Comparison of ENCODE assay signal across 9 cellular contexts in genomic region chr3:128488995-128489859, GRCh38. TPM values are rescaled to one million over a fixed set of nuclear protein-coding genes. Genes with fewer than 3 reads are reported as not detected.
DNase-seq lines count a peak whose midpoint lies in the region; ATAC-seq, FAIRE-seq and TF ChIP-seq lines count a peak whose summit lies in the region.
"Had no signal": no experiment of that assay in that cellular context is flagged by ENCODE, and none has a peak within 500 bp of the region (broad histone marks: within the 10 kb centered on the region; RNA-seq: fewer than 3 reads in every experiment).

No MANE protein-coding gene starts in this region.

- peak; percentile 58 for ATAC-seq in body of pancreas
- ATAC-seq in stimulated activated naive B cell treated with anti-CD40 and anti-IgM and Interleukin-4, amounts not matched to agents 10 μg/mL and 1 μg/mL and 100 μg/mL, for 72 hours (replicated peaks) = peak in 1 of 2 donors; percentile 5
- no peak for ATAC-seq in GM21381 (IDR thresholded peaks at IDR 0.05; ENCODE audit: unreplicated experiment)

- intact Hi-C loops in body of pancreas (cut with DNase I) = no loop called here
- intact Hi-C loops in kidney (cut with DNase I) = no loop called here

- H3K27ac ChIP-seq in body of pancreas (peak overlapping the region; percentile 70 to 97 (median 95)), kidney (ENCODE audit: low read depth in 2 of 2, low read length in 2 of 2) (peak overlapping the region; percentile 85 to 90)

- H3K27ac Mint-ChIP-seq in stimulated activated naive B cell treated with anti-CD40 and anti-IgM and Interleukin-4, amounts not matched to agents 10 μg/mL and 1 μg/mL and 100 μg/mL, for 72 hours = peak overlapping the region; percentile 84
- H3K27ac Mint-ChIP-seq: activated naive CD4-positive, alpha-beta T cell treated with anti-CD3 and anti-CD28 coated beads, Interleukin-2, amount 50 U/mL, for 72 hours had no signal

- H3K9ac ChIP-seq in kidney (ENCODE audit: low read length in 2 of 2) = peak overlapping the region; percentile 56 to 60

- DNase-seq in stimulated activated CD4-positive, alpha-beta T cell treated with anti-CD3 and anti-CD28 coated beads, Interleukin-12 subunit alpha, Interleukin-12 subunit beta, amount 100 ng/mL, for 4 hours = peak; percentile 39
- DNase-seq in stimulated activated CD4-positive, alpha-beta T cell treated with anti-CD3 and anti-CD28 coated beads, Interleukin-4, amount 100 ng/mL, for 24 hours = no peak
- DNase-seq in NOMO-1 treated with DMSO at 0.1 percent for 48 hours (lab: John Stamatoyannopoulos, UW; ENCODE audit: unreplicated experiment) (peak; percentile 77), body of pancreas (peak; percentile 77 to 84 (median 82)), kidney (peak; percentile 88), GM12891 (ENCODE audit: insufficient read length, low spot score) (no peak)
- no peak for DNase-seq in stimulated activated naive B cell treated with anti-CD40 and anti-IgM and Interleukin-4, amounts not matched to agents 10 μg/mL and 1 μg/mL and 100 μg/mL, for 72 hours

- peak overlapping the region; percentile 78 to 84 for H3K4me3 Mint-ChIP-seq in stimulated activated naive B cell treated with anti-CD40 and anti-IgM and Interleukin-4, amounts not matched to agents 10 μg/mL and 1 μg/mL and 100 μg/mL, for 72 hours

- peaks cover 82% of the 10 kb centered on the region for H3K4me1 ChIP-seq in body of pancreas
- H3K4me1 ChIP-seq in kidney (ENCODE audit: control insufficient read depth in 1 of 2, insufficient read depth in 1 of 2, low read depth in 1 of 2, low read length in 2 of 2) = peaks cover 4 to 15% of the 10 kb centered on the region in 2 donors

- peaks cover 0 to 2% of the 10 kb centered on the region in 2 donors for H3K36me3 Mint-ChIP-seq in stimulated activated naive B cell treated with anti-CD40 and anti-IgM and Interleukin-4, amounts not matched to agents 10 μg/mL and 1 μg/mL and 100 μg/mL, for 72 hours
- H3K36me3 Mint-ChIP-seq: activated naive CD4-positive, alpha-beta T cell treated with anti-CD3 and anti-CD28 coated beads, Interleukin-2, amount 50 U/mL, for 72 hours had no signal

- H3K4me1 Mint-ChIP-seq in stimulated activated naive B cell treated with anti-CD40 and anti-IgM and Interleukin-4, amounts not matched to agents 10 μg/mL and 1 μg/mL and 100 μg/mL, for 72 hours = peaks cover 33 to 66% of the 10 kb centered on the region in 2 donors

- TF ChIP-seq CTCF in body of pancreas (IDR thresholded peaks at IDR 0.05) (no peak), kidney (IDR thresholded peaks at IDR 0.05; ENCODE audit: borderline replicate concordance, extremely low read depth, insufficient read depth) (no peak)

- H3K9me3 ChIP-seq in body of pancreas (no peaks in the 10 kb centered on the region), kidney (ENCODE audit: control insufficient read depth in 1 of 2, low read length in 2 of 2) (no peaks in the 10 kb centered on the region)

- H3K36me3 ChIP-seq in body of pancreas (replicated peaks in 1 of 2; ENCODE audit: insufficient read depth in 1 of 2, low read depth in 2 of 2) (no peaks in the 10 kb centered on the region), kidney (ENCODE audit: control insufficient read depth in 1 of 2, insufficient read depth in 2 of 2, low read length in 2 of 2) (peaks cover 0 to 3% of the 10 kb centered on the region in 2 donors)

- TF ChIP-seq POLR2A in body of pancreas (IDR thresholded peaks at IDR 0.05) (peak; percentile 61 to 74 (median 65)), GM12891 (IDR thresholded peaks at IDR 0.05; ENCODE audit: low read depth, low read length) (no peak)

- H3K4me3 ChIP-seq in body of pancreas = peak overlapping the region; percentile 17 to 20
- H3K4me3 ChIP-seq in kidney (ENCODE audit: low read length in 2 of 2) = peak overlapping the region; percentile 65 to 78

- WGBS in body of pancreas, 2 donors = 0% methylated on average over 65 of the region's 89 CpGs; no CpG with 5 or more reads in 1 of the 2 donors

- peaks cover 0 to 11% of the 10 kb centered on the region in 2 donors for H3K27me3 ChIP-seq in body of pancreas

- peaks cover 63 to 87% of the 10 kb centered on the region in 2 donors for H3K27me3 Mint-ChIP-seq in stimulated activated naive B cell treated with anti-CD40 and anti-IgM and Interleukin-4, amounts not matched to agents 10 μg/mL and 1 μg/mL and 100 μg/mL, for 72 hours

- no peaks in the 10 kb centered on the region for H3K9me3 Mint-ChIP-seq in stimulated activated naive B cell treated with anti-CD40 and anti-IgM and Interleukin-4, amounts not matched to agents 10 μg/mL and 1 μg/mL and 100 μg/mL, for 72 hours
- H3K9me3 Mint-ChIP-seq: activated naive CD4-positive, alpha-beta T cell treated with anti-CD3 and anti-CD28 coated beads, Interleukin-2, amount 50 U/mL, for 72 hours had no signal

- no peak for FAIRE-seq in kidney (lab: Jason Lieb, UNC)
- FAIRE-seq in GM12891 (lab: Jason Lieb, UNC) = no peak

TF ChIP-seq in GM12891, 5 proteins besides CTCF, POLR2A, EP300 and RAD21:
- TF ChIP-seq POLR2AphosphoS5 (IDR thresholded peaks at IDR 0.05; ENCODE audit: low read depth, low read length) (no peak), POU2F2 (IDR thresholded peaks at IDR 0.05; ENCODE audit: low read depth, low read length) (no peak), PAX5 (IDR thresholded peaks at IDR 0.05; ENCODE audit: insufficient read depth, low read length, severe bottlenecking) (no peak), TAF1 (IDR thresholded peaks at IDR 0.05; ENCODE audit: low read depth, low read length) (no peak), SPI1 (IDR thresholded peaks at IDR 0.05; ENCODE audit: low read depth, low read length) (no peak)
TF ChIP-seq in GM12891: peak in this region for 0.

RNA-seq across cellular contexts. Expression of gene GATA2, which starts 3.8 kb away (rescaled TPM):
- total RNA-seq in body of pancreas (10 to 100 TPM; 11.7 to 12.9 TPM), kidney (31.4 TPM)
- polyA plus RNA-seq in kidney (ENCODE audit: insufficient read depth, low read depth, low replicate concordance) = 22.9 TPM
- polyA plus RNA-seq in GM12891 (2012; ENCODE audit: low read depth, missing spikeins) = 0.06 TPM

RNA-seq across cellular contexts. Expression of gene DNAJB8, which starts 22.5 kb away (rescaled TPM):
- total RNA-seq in body of pancreas (not detected), kidney (not detected)
- not detected for polyA plus RNA-seq in kidney (ENCODE audit: insufficient read depth, low read depth, low replicate concordance)
- not detected for polyA plus RNA-seq in GM12891 (2012; ENCODE audit: low read depth, missing spikeins)
- total RNA-seq: activated naive CD4-positive, alpha-beta T cell treated with anti-CD3 and anti-CD28 coated beads, Interleukin-2, amount 50 U/mL, for 72 hours had no signal

Comparison
In these comparisons a context has a peak if more than half of its experiments do, and no peak if none do; other contexts are left out.
1. DNase-seq: peak in stimulated activated CD4-positive, alpha-beta T cell treated with anti-CD3 and anti-CD28 coated beads, Interleukin-12 subunit alpha, Interleukin-12 subunit beta, amount 100 ng/mL, for 4 hours (single experiment), NOMO-1 treated with DMSO at 0.1 percent for 48 hours (single experiment), body of pancreas (4 of 4) and kidney (single experiment); none in stimulated activated CD4-positive, alpha-beta T cell treated with anti-CD3 and anti-CD28 coated beads, Interleukin-4, amount 100 ng/mL, for 24 hours (single experiment), stimulated activated naive B cell treated with anti-CD40 and anti-IgM and Interleukin-4, amounts not matched to agents 10 μg/mL and 1 μg/mL and 100 μg/mL, for 72 hours (single experiment) and GM12891 (single experiment).